In the genomic region with DNA sequence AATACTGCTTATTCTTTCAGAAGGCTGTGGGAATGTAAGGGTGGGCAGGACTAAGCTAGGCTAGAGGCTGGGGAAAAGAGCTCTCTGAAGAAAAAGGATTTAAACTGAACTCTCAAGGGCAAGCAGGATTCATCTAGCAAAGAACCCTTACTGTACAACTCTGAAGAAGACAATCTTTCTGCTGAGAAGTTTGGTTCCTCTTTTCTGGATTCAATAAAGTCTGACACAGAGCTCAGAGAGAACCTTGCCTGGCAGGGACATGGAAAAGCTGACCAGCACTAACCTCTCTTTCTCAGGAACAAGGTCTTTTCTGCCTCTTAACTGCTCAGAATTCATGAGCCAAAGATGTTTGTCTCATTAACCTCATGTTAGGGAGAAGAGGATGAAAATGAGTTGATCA, we compare ENCODE assay signal across 34 cellular contexts.
DNase-seq lines count a peak whose midpoint lies in the region; ATAC-seq and TF ChIP-seq lines count a peak whose summit lies in the region.
"Had no signal": no experiment of that assay in that cellular context is flagged by ENCODE, and none has a peak within 500 bp of the region (broad histone marks: within the 10 kb centered on the region; RNA-seq: fewer than 3 reads in every experiment).

No MANE protein-coding gene starts in this region.

- H3K9me3 ChIP-seq in SJCRH30 (replicated peaks) (no peaks in the 10 kb centered on the region), ovary (no peaks in the 10 kb centered on the region)
- H3K9me3 ChIP-seq: body of pancreas, neutrophil, prostate gland, right lobe of liver, uterus had no signal

- H3K4me1 ChIP-seq in SJCRH30 (no peaks in the 10 kb centered on the region), ovary (ENCODE audit: insufficient read depth) (no peaks in the 10 kb centered on the region)
- H3K4me1 ChIP-seq: body of pancreas, esophagus muscularis mucosa, prostate gland, right lobe of liver, stomach, uterus had no signal

- H3K27me3 Mint-ChIP-seq in memory B cell, result no peaks in the 10 kb centered on the region
- H3K27me3 Mint-ChIP-seq: activated CD4-positive, alpha-beta T cell treated with anti-CD3 and anti-CD28 coated beads for 36 hours; activated CD8-positive, alpha-beta T cell treated with anti-CD3 and anti-CD28 coated beads for 36 hours; central memory CD8-positive, alpha-beta T cell; IgD-negative memory B cell; T-helper 17 cell had no signal

- H3K9me3 Mint-ChIP-seq in memory B cell, result peaks cover 7% of the 10 kb centered on the region
- H3K9me3 Mint-ChIP-seq: activated T-helper 1 cell treated with anti-CD3 and anti-CD28 coated beads, Interleukin-12 subunit alpha, Interleukin-12 subunit beta, Interleukin-2, Interleukin-4 antibody, amounts not matched to agents 30 ng/mL and 10 ng/mL and 1 ng/mL, durations not matched to agents 14 hours and 24 hours and 36 hours had no signal

- DNase-seq in KBM-7 (peak; percentile 16), SKM-1 (lab: John Stamatoyannopoulos, UW; ENCODE audit: unreplicated experiment) (peak; percentile 14), memory B cell (ENCODE audit: low spot score in 2 of 2) (no peak), SJCRH30 (no peak), GM13977 (ENCODE audit: low spot score) (no peak), ovary (no peak)
- DNase-seq: activated CD4-positive, alpha-beta T cell treated with anti-CD3 and anti-CD28 coated beads for 36 hours; activated CD8-positive, alpha-beta memory T cell treated with anti-CD3 and anti-CD28 coated beads, Interleukin-2, amount 50 U/mL, for 48 hours; activated CD8-positive, alpha-beta T cell treated with anti-CD3 and anti-CD28 coated beads for 36 hours; activated naive CD4-positive, alpha-beta T cell treated with Interleukin-2 at 50 U/mL for 16 hours; body of pancreas; dermis blood vessel endothelial cell; DMS153; endodermal cell; foreskin melanocyte; HCEC 1CT; NCI-H1436; NCI-H345; NCI-H69; right lobe of liver; spleen; stimulated activated CD8-positive, alpha-beta memory T cell treated with anti-CD3 and anti-CD28 coated beads, Interleukin-4, amount 100 ng/mL, for 48 hours; stomach; T-helper 17 cell; uterus had no signal

- H3K4me3 Mint-ChIP-seq in memory B cell, result no peak overlapping the region
- H3K4me3 Mint-ChIP-seq: activated CD4-positive, alpha-beta T cell treated with anti-CD3 and anti-CD28 coated beads for 36 hours; activated CD8-positive, alpha-beta T cell treated with anti-CD3 and anti-CD28 coated beads for 36 hours; activated T-helper 1 cell treated with anti-CD3 and anti-CD28 coated beads, Interleukin-12 subunit alpha, Interleukin-12 subunit beta, Interleukin-2, Interleukin-4 antibody, amounts not matched to agents 30 ng/mL and 10 ng/mL and 1 ng/mL, durations not matched to agents 14 hours and 24 hours and 36 hours; central memory CD8-positive, alpha-beta T cell; endodermal cell; mesothelial cell of epicardium; T-helper 17 cell had no signal

- in situ Hi-C loops in KBM-7 (cut with MboI; ENCODE audit: low pct_unique_long_range_greater_than_20kb, low sequenced_read_pairs) (no loop called here), GM13977 (cut with MboI; ENCODE audit: low pct_unique_long_range_greater_than_20kb, low sequenced_read_pairs, unreplicated experiment) (no loop called here)

- TF ChIP-seq EP300 in ovary (IDR thresholded peaks at IDR 0.05), result no peak

- ATAC-seq in GM19035 (IDR thresholded peaks at IDR 0.05; ENCODE audit: unreplicated experiment), result peak; percentile 39
- peak; percentile 63 for ATAC-seq in memory B cell (ENCODE audit: low read depth)
- ATAC-seq: activated CD4-positive, alpha-beta T cell treated with anti-CD3 and anti-CD28 coated beads for 36 hours; activated CD8-positive, alpha-beta T cell treated with anti-CD3 and anti-CD28 coated beads for 36 hours; body of pancreas; right lobe of liver; T-helper 17 cell had no signal

- H3K36me3 ChIP-seq in SJCRH30 (no peaks in the 10 kb centered on the region), ovary (no peaks in the 10 kb centered on the region)
- H3K36me3 ChIP-seq: esophagus muscularis mucosa, neutrophil, prostate gland, right lobe of liver, spleen, stomach, uterus had no signal

- TF ChIP-seq POLR2A in ovary (IDR thresholded peaks at IDR 0.05), result no peak

- H3K36me3 Mint-ChIP-seq in memory B cell, result peaks cover 3% of the 10 kb centered on the region

- no peak for TF ChIP-seq CTCF in GM13977 (IDR thresholded peaks at IDR 0.05; ENCODE audit: extremely low read depth, insufficient read depth, missing control alignments)
- no peak for TF ChIP-seq CTCF in ovary (IDR thresholded peaks at IDR 0.05)

- H3K27ac Mint-ChIP-seq in memory B cell, result peak overlapping the region; percentile 29
- H3K27ac Mint-ChIP-seq: activated CD4-positive, alpha-beta T cell treated with anti-CD3 and anti-CD28 coated beads for 36 hours; activated CD8-positive, alpha-beta T cell treated with anti-CD3 and anti-CD28 coated beads for 36 hours; activated T-helper 1 cell treated with anti-CD3 and anti-CD28 coated beads, Interleukin-12 subunit alpha, Interleukin-12 subunit beta, Interleukin-2, Interleukin-4 antibody, amounts not matched to agents 30 ng/mL and 10 ng/mL and 1 ng/mL, durations not matched to agents 14 hours and 24 hours and 36 hours; endodermal cell; mesothelial cell of epicardium; T-helper 17 cell had no signal

- H3K4me1 Mint-ChIP-seq in memory B cell, result peaks cover 22% of the 10 kb centered on the region
- H3K4me1 Mint-ChIP-seq: activated CD4-positive, alpha-beta T cell treated with anti-CD3 and anti-CD28 coated beads for 36 hours; central memory CD8-positive, alpha-beta T cell; endodermal cell; mesothelial cell of epicardium; T-helper 17 cell had no signal

- H3K27ac ChIP-seq in SJCRH30, result no peak overlapping the region
- no peak overlapping the region for H3K27ac ChIP-seq in ovary
- H3K27ac ChIP-seq: body of pancreas, esophagus muscularis mucosa, neutrophil, prostate gland, right lobe of liver, RWPE1, spleen, stomach, uterus had no signal

- H3K4me3 ChIP-seq in SJCRH30, result no peak overlapping the region
- no peak overlapping the region for H3K4me3 ChIP-seq in ovary
- H3K4me3 ChIP-seq: body of pancreas, esophagus muscularis mucosa, prostate gland, right lobe of liver, spleen, stomach, uterus had no signal

- intact Hi-C loops in ovary (cut with DNase I), result no loop called here

- H3K27me3 ChIP-seq in SJCRH30, result no peaks in the 10 kb centered on the region
- no peaks in the 10 kb centered on the region for H3K27me3 ChIP-seq in ovary
- H3K27me3 ChIP-seq: body of pancreas, esophagus muscularis mucosa, neutrophil, right lobe of liver, spleen, stomach, uterus had no signal

Comparison
In these comparisons a context has a peak if more than half of its experiments do, and no peak if none do; other contexts are left out.
1. DNase-seq: peak in KBM-7 (single experiment) and SKM-1 (single experiment); none in memory B cell (0 of 2), SJCRH30 (0 of 2), GM13977 (single experiment) and ovary (0 of 5).